ENCODE assay signal across 1 cellular context in the genomic region with DNA sequence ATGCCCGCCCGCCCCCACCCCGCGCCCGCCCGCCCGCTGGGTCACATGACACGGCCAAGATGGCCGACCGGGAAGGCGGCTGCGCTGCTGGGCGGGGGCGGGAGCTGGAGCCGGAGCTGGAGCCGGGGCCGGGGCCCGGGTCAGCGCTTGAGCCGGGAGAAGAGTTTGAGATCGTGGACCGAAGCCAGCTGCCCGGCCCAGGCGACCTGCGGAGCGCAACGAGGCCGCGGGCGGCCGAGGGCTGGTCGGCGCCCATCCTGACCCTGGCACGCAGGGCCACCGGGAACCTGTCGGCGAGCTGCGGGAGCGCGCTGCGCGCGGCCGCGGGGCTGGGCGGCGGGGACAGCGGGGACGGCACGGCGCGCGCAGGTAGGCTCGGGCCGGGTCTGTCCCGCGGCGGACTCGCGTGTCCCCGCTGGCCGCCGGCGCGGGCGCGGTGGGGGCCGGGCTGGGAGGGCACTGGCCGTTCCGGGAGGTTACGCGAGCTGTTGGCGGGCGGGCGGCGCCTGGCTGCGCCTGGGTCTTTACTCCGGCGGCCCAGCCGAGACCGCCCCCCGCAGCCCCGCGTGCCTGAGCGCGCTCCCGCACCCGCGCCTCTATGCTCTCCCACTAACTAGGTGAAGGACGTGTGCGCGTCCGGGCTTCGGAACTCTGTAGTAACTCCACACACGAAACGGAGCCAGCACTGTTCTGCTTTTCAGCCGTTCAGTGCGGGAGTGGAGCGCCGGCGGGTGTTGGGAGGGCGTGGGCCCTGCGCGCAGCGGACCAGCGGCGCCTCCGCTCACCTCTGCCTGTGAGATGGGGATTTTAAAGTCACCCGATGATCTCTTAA.
A peak's percentile ranks its signal among the peaks of the same experiment; 100 is the strongest.
TF ChIP-seq lines count a peak whose summit lies in the region.

A gene with protein sequence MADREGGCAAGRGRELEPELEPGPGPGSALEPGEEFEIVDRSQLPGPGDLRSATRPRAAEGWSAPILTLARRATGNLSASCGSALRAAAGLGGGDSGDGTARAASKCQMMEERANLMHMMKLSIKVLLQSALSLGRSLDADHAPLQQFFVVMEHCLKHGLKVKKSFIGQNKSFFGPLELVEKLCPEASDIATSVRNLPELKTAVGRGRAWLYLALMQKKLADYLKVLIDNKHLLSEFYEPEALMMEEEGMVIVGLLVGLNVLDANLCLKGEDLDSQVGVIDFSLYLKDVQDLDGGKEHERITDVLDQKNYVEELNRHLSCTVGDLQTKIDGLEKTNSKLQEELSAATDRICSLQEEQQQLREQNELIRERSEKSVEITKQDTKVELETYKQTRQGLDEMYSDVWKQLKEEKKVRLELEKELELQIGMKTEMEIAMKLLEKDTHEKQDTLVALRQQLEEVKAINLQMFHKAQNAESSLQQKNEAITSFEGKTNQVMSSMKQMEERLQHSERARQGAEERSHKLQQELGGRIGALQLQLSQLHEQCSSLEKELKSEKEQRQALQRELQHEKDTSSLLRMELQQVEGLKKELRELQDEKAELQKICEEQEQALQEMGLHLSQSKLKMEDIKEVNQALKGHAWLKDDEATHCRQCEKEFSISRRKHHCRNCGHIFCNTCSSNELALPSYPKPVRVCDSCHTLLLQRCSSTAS (plus strand): TSS at position 44 of the 832 bp plus-strand sequence. CDS start 16 bp downstream, at position 60.

TF ChIP-seq in HEK293, 187 proteins besides CTCF, POLR2A, EP300 and RAD21 (continued from another document and continues in another):
- TF ChIP-seq TRIM28 (IDR thresholded peaks at IDR 0.05; ENCODE audit: borderline replicate concordance, low read length) (no peak), HOXC10 (CRISPR knock-in tag; IDR thresholded peaks at IDR 0.05) (no peak), GLIS1 (tag by site-specific recombination; IDR thresholded peaks at IDR 0.05) (peak; percentile 79), ZNF792 (tag by site-specific recombination; IDR thresholded peaks at IDR 0.05) (no peak), ZNF501 (tag by site-specific recombination; IDR thresholded peaks at IDR 0.05) (no peak), ZNF223 (tag by site-specific recombination; IDR thresholded peaks at IDR 0.05) (no peak), ZNF221 (tag by site-specific recombination; IDR thresholded peaks at IDR 0.05; ENCODE audit: borderline replicate concordance) (no peak), ZNF664 (tag by site-specific recombination; IDR thresholded peaks at IDR 0.05) (no peak), OVOL3 (tag by site-specific recombination; IDR thresholded peaks at IDR 0.05) (no peak), ZNF514 (tag by site-specific recombination; IDR thresholded peaks at IDR 0.05) (no peak), ZBTB17 (tag by site-specific recombination; IDR thresholded peaks at IDR 0.05) (no peak), ZNF341 (tag by site-specific recombination; IDR thresholded peaks at IDR 0.05; ENCODE audit: low read depth) (peak; percentile 38; the same call in 1 of the 2 replicates), ZNF48 (tag by site-specific recombination; IDR thresholded peaks at IDR 0.05) (no peak), ZNF211 (tag by site-specific recombination; IDR thresholded peaks at IDR 0.05; ENCODE audit: low read depth) (no peak), ZNF157 (tag by site-specific recombination; IDR thresholded peaks at IDR 0.05) (no peak), HOXD13 (CRISPR knock-in tag; IDR thresholded peaks at IDR 0.05; ENCODE audit: borderline replicate concordance) (no peak), ZFP41 (tag by site-specific recombination; IDR thresholded peaks at IDR 0.05; ENCODE audit: borderline replicate concordance) (no peak), ZFHX2 (tag by site-specific recombination; conservative IDR thresholded peaks at IDR 0.05) (peak; percentile 47), ZNF292 (tag by site-specific recombination; IDR thresholded peaks at IDR 0.05; ENCODE audit: borderline replicate concordance, low read depth) (no peak), ZNF311 (tag by site-specific recombination; IDR thresholded peaks at IDR 0.05; ENCODE audit: borderline replicate concordance) (no peak), ZNF621 (tag by site-specific recombination; IDR thresholded peaks at IDR 0.05) (no peak), ZNF747 (tag by site-specific recombination; IDR thresholded peaks at IDR 0.05) (no peak), REPIN1 (tag by site-specific recombination; IDR thresholded peaks at IDR 0.05; ENCODE audit: low read depth) (no peak)
- TF ChIP-seq, protein P1, sequence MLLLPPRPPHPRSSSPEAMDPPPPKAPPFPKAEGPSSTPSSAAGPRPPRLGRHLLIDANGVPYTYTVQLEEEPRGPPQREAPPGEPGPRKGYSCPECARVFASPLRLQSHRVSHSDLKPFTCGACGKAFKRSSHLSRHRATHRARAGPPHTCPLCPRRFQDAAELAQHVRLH (tag by site-specific recombination; IDR thresholded peaks at IDR 0.05), result no peak
- TF ChIP-seq, protein P2, sequence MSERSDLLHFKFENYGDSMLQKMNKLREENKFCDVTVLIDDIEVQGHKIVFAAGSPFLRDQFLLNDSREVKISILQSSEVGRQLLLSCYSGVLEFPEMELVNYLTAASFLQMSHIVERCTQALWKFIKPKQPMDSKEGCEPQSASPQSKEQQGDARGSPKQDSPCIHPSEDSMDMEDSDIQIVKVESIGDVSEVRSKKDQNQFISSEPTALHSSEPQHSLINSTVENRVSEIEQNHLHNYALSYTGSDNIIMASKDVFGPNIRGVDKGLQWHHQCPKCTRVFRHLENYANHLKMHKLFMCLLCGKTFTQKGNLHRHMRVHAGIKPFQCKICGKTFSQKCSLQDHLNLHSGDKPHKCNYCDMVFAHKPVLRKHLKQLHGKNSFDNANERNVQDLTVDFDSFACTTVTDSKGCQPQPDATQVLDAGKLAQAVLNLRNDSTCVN (tag by site-specific recombination; optimal IDR thresholded peaks at IDR 0.05), result peak; percentile 97
- TF ChIP-seq, protein P3, sequence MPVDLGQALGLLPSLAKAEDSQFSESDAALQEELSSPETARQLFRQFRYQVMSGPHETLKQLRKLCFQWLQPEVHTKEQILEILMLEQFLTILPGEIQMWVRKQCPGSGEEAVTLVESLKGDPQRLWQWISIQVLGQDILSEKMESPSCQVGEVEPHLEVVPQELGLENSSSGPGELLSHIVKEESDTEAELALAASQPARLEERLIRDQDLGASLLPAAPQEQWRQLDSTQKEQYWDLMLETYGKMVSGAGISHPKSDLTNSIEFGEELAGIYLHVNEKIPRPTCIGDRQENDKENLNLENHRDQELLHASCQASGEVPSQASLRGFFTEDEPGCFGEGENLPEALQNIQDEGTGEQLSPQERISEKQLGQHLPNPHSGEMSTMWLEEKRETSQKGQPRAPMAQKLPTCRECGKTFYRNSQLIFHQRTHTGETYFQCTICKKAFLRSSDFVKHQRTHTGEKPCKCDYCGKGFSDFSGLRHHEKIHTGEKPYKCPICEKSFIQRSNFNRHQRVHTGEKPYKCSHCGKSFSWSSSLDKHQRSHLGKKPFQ (tag by site-specific recombination; IDR thresholded peaks at IDR 0.05), result no peak
- TF ChIP-seq, protein P4, sequence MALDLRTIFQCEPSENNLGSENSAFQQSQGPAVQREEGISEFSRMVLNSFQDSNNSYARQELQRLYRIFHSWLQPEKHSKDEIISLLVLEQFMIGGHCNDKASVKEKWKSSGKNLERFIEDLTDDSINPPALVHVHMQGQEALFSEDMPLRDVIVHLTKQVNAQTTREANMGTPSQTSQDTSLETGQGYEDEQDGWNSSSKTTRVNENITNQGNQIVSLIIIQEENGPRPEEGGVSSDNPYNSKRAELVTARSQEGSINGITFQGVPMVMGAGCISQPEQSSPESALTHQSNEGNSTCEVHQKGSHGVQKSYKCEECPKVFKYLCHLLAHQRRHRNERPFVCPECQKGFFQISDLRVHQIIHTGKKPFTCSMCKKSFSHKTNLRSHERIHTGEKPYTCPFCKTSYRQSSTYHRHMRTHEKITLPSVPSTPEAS (tag by site-specific recombination; IDR thresholded peaks at IDR 0.05), result no peak
- TF ChIP-seq, protein P5, sequence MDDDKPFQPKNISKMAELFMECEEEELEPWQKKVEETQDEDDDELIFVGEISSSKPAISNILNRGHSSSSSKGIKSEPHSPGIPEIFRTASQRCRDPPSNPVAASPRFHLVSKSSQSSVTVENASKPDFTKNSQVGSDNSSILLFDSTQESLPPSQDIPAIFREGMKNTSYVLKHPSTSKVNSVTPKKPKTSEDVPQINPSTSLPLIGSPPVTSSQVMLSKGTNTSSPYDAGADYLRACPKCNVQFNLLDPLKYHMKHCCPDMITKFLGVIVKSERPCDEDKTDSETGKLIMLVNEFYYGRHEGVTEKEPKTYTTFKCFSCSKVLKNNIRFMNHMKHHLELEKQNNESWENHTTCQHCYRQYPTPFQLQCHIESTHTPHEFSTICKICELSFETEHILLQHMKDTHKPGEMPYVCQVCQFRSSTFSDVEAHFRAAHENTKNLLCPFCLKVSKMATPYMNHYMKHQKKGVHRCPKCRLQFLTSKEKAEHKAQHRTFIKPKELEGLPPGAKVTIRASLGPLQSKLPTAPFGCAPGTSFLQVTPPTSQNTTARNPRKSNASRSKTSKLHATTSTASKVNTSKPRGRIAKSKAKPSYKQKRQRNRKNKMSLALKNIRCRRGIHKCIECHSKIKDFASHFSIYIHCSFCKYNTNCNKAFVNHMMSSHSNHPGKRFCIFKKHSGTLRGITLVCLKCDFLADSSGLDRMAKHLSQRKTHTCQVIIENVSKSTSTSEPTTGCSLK (tag by site-specific recombination; IDR thresholded peaks at IDR 0.05), result no peak
- TF ChIP-seq, protein P6, sequence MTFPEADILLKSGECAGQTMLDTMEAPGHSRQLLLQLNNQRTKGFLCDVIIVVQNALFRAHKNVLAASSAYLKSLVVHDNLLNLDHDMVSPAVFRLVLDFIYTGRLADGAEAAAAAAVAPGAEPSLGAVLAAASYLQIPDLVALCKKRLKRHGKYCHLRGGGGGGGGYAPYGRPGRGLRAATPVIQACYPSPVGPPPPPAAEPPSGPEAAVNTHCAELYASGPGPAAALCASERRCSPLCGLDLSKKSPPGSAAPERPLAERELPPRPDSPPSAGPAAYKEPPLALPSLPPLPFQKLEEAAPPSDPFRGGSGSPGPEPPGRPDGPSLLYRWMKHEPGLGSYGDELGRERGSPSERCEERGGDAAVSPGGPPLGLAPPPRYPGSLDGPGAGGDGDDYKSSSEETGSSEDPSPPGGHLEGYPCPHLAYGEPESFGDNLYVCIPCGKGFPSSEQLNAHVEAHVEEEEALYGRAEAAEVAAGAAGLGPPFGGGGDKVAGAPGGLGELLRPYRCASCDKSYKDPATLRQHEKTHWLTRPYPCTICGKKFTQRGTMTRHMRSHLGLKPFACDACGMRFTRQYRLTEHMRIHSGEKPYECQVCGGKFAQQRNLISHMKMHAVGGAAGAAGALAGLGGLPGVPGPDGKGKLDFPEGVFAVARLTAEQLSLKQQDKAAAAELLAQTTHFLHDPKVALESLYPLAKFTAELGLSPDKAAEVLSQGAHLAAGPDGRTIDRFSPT (tag by site-specific recombination; IDR thresholded peaks at IDR 0.05), result 0 out of 2 replicates have a peak, but pooled peaks have one; percentile 27
- TF ChIP-seq, protein P7, sequence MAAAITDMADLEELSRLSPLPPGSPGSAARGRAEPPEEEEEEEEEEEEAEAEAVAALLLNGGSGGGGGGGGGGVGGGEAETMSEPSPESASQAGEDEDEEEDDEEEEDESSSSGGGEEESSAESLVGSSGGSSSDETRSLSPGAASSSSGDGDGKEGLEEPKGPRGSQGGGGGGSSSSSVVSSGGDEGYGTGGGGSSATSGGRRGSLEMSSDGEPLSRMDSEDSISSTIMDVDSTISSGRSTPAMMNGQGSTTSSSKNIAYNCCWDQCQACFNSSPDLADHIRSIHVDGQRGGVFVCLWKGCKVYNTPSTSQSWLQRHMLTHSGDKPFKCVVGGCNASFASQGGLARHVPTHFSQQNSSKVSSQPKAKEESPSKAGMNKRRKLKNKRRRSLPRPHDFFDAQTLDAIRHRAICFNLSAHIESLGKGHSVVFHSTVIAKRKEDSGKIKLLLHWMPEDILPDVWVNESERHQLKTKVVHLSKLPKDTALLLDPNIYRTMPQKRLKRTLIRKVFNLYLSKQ (tag by site-specific recombination; IDR thresholded peaks at IDR 0.05; ENCODE audit: borderline replicate concordance), result no peak
- TF ChIP-seq, protein P8, sequence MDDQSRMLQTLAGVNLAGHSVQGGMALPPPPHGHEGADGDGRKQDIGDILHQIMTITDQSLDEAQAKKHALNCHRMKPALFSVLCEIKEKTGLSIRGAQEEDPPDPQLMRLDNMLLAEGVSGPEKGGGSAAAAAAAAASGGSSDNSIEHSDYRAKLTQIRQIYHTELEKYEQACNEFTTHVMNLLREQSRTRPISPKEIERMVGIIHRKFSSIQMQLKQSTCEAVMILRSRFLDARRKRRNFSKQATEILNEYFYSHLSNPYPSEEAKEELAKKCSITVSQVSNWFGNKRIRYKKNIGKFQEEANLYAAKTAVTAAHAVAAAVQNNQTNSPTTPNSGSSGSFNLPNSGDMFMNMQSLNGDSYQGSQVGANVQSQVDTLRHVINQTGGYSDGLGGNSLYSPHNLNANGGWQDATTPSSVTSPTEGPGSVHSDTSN (CRISPR knock-in tag; IDR thresholded peaks at IDR 0.05), result no peak
- TF ChIP-seq, protein P9, sequence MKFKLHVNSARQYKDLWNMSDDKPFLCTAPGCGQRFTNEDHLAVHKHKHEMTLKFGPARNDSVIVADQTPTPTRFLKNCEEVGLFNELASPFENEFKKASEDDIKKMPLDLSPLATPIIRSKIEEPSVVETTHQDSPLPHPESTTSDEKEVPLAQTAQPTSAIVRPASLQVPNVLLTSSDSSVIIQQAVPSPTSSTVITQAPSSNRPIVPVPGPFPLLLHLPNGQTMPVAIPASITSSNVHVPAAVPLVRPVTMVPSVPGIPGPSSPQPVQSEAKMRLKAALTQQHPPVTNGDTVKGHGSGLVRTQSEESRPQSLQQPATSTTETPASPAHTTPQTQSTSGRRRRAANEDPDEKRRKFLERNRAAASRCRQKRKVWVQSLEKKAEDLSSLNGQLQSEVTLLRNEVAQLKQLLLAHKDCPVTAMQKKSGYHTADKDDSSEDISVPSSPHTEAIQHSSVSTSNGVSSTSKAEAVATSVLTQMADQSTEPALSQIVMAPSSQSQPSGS (tag by site-specific recombination; IDR thresholded peaks at IDR 0.05; ENCODE audit: low read depth), result no peak
- TF ChIP-seq, protein P10, sequence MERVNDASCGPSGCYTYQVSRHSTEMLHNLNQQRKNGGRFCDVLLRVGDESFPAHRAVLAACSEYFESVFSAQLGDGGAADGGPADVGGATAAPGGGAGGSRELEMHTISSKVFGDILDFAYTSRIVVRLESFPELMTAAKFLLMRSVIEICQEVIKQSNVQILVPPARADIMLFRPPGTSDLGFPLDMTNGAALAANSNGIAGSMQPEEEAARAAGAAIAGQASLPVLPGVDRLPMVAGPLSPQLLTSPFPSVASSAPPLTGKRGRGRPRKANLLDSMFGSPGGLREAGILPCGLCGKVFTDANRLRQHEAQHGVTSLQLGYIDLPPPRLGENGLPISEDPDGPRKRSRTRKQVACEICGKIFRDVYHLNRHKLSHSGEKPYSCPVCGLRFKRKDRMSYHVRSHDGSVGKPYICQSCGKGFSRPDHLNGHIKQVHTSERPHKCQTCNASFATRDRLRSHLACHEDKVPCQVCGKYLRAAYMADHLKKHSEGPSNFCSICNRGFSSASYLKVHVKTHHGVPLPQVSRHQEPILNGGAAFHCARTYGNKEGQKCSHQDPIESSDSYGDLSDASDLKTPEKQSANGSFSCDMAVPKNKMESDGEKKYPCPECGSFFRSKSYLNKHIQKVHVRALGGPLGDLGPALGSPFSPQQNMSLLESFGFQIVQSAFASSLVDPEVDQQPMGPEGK (tag by site-specific recombination; IDR thresholded peaks at IDR 0.05), result 0 out of 2 replicates have a peak, but pooled peaks have one; percentile 18
